Comparison of ENCODE assay signal across 35 cellular contexts in genomic region chr10:13309792-13310191, GRCh38.
"Had no signal": no experiment of that assay in that cellular context is flagged by ENCODE, and none has a peak within 500 bp of the region (broad histone marks: within the 10 kb centered on the region; RNA-seq: fewer than 3 reads in every experiment).

No MANE protein-coding gene starts in this region.

- H3K36me3 ChIP-seq: MG63 had no signal

- H3K9me3 ChIP-seq: MG63 had no signal

- DNase-seq: Karpas-422, Kasumi-1, MG63, MM.1S, MV-4-11, NCI-H1048, NCI-H1092, NCI-H1092 treated with DMSO at 0.1 percent for 48 hours, NCI-H1105, NCI-H1105 treated with DMSO at 0.1 percent for 48 hours, NCI-H1417, NCI-H1417 treated with DMSO at 0.1 percent for 48 hours, NCI-H1436, NCI-H1436 treated with DMSO at 0.1 percent for 48 hours, NCI-H146, NCI-H1694, NCI-H1694 treated with DMSO at 0.1 percent for 48 hours, NCI-H187, NCI-H187 treated with DMSO at 0.1 percent for 48 hours, NCI-H1930, NCI-H2029, NCI-H2029 treated with DMSO at 0.1 percent for 48 hours, NCI-H2081, NCI-H2081 treated with DMSO at 0.1 percent for 48 hours, NCI-H2107, NCI-H2171, NCI-H2171 treated with DMSO at 0.1 percent for 48 hours, NCI-H2227 treated with DMSO at 0.1 percent for 48 hours, NCI-H226, NCI-H345, NCI-H446, NCI-H446 treated with DMSO at 0.1 percent for 48 hours, NCI-H510A, NCI-H510A treated with DMSO at 0.1 percent for 48 hours, NCI-H524 had no signal

- H3K4me3 ChIP-seq: MG63 had no signal

- H3K27me3 ChIP-seq: MG63 had no signal
